8 cellular contexts compared by ENCODE assay signal in the genomic region with DNA sequence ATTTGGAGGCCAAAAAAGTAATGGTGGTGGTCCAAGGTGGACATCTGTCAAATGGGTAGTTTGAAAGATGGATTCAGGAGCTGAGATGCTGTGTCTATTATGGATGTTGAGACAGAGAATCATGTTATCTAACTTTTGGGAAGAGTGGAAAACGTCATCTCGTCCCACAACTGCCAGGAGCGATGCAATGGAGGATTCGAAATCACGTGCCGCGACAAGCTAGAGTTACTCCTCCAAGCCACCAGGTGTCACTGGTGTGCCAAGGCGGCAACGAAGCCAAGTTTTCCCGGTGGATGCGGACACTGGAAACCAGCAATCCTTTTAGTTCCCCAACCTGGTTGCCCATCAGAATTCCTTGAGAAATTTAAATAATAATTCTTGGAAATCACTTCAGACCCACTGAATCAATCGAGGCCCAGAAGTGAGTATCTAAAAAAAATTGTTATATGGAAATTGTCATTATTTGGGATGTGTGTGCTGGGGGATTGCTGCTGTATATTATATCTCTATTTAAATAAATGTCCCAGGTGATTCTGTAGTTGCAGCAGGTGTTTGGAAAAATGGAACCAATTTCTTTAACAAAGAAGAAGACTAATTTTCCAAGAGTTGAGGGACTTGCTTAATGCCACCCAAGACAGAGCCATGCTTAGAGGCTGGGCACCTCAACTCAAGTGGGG.
A peak's percentile ranks its signal among the peaks of the same experiment; 100 is the strongest.
DNase-seq lines count a peak whose midpoint lies in the region; ATAC-seq and TF ChIP-seq lines count a peak whose summit lies in the region.

No MANE protein-coding gene starts in this region.

- no peaks in the 10 kb centered on the region; the same call in 1 of the 2 replicates for H3K9me3 Mint-ChIP-seq in HFFc6
- peaks cover 0 to 6% (median 0%) of the 10 kb centered on the region in 5 experiments for H3K9me3 Mint-ChIP-seq in brain

- no peak for ATAC-seq in GM21526 (IDR thresholded peaks at IDR 0.05; ENCODE audit: low FRiP score, unreplicated experiment)
- no peak for ATAC-seq in HG03460 (IDR thresholded peaks at IDR 0.05; ENCODE audit: unreplicated experiment)

- H3K4me1 Mint-ChIP-seq in HFFc6 (ENCODE audit: low read depth) (no peaks in the 10 kb centered on the region), brain (peaks cover 7% of the 10 kb centered on the region)

- H3K36me3 Mint-ChIP-seq in HFFc6 (ENCODE audit: low read depth): no peaks in the 10 kb centered on the region
- H3K36me3 Mint-ChIP-seq in brain: no peaks in the 10 kb centered on the region

- WGBS in lower leg skin, 2 donors: 61 to 65% methylated on average over 12 of the region's 12 CpGs

- TF ChIP-seq POLR2A in lower leg skin (IDR thresholded peaks at IDR 0.05): no peak

- no peak overlapping the region for H3K4me3 ChIP-seq in lower leg skin (ENCODE audit: low read depth, poor library complexity, severe bottlenecking)

- H3K27ac Mint-ChIP-seq in HFFc6: no peak overlapping the region
- H3K27ac Mint-ChIP-seq in brain: peak overlapping the region in 1 of 5 experiments; percentile 16

- H3K4me3 Mint-ChIP-seq in HFFc6 (no peak overlapping the region), brain (no peak overlapping the region)

- intact Hi-C loops in lower leg skin (cut with DNase I; ENCODE audit: low total_unique reads): no loop called here

- DNase-seq in COLO668 (lab: John Stamatoyannopoulos, UW; ENCODE audit: unreplicated experiment) (peak; percentile 3), HFFc6 (no peak), lung microvascular endothelial cell (ENCODE audit: low read depth in 2 of 2) (peak; percentile 13 to 62), lower leg skin (ENCODE audit: low spot score in 2 of 2) (no peak), HPDE6-E6E7 (ENCODE audit: extremely low spot score) (no peak)

- H3K27me3 Mint-ChIP-seq in HFFc6 (ENCODE audit: insufficient read depth) (no peaks in the 10 kb centered on the region; the same call in 1 of the 2 replicates), brain (no peaks in the 10 kb centered on the region)

- TF ChIP-seq CTCF in HFFc6 (IDR thresholded peaks at IDR 0.05) (peak; percentile 69), brain (conservative IDR thresholded peaks at IDR 0.05) (peak; percentile 49 to 72), lower leg skin (IDR thresholded peaks at IDR 0.05) (no peak)

Comparison
In these comparisons a context has a peak if more than half of its experiments do, and no peak if none do; other contexts are left out.
1. DNase-seq: peak in COLO668 (single experiment) and lung microvascular endothelial cell (2 of 2); none in HFFc6 (single experiment), lower leg skin (0 of 2) and HPDE6-E6E7 (single experiment).
2. CTCF ChIP-seq: peak in HFFc6 (single experiment) and brain (2 of 2); none in lower leg skin (0 of 3).